Comparison of ENCODE assay signal across 8 cellular contexts in genomic region chr7:128530855-128531104, GRCh38. TPM values are rescaled to one million over a fixed set of nuclear protein-coding genes. Genes with fewer than 3 reads are reported as not detected.
A peak's percentile ranks its signal among the peaks of the same experiment; 100 is the strongest.
DNase-seq lines count a peak whose midpoint lies in the region; ATAC-seq and TF ChIP-seq lines count a peak whose summit lies in the region.

No MANE protein-coding gene starts in this region.

- peak overlapping the region; percentile 81; the same call in 1 of the 2 replicates for H2AFZ ChIP-seq in Loucy (ENCODE audit: low read length)

- peak overlapping the region; percentile 87 for H3K27ac ChIP-seq in rectal smooth muscle tissue (ENCODE audit: low read depth, low read length)

- DNase-seq in GM06990 (ENCODE audit: extremely low read depth, insufficient read length), result no peak
- DNase-seq in epithelial cell of proximal tubule (ENCODE audit: low read depth), result no peak
- no peak for DNase-seq in iPS-NIHi11 (ENCODE audit: low spot score)
- no peak for DNase-seq in NCI-H345 treated with DMSO at 0.1 percent for 48 hours (lab: John Stamatoyannopoulos, UW; ENCODE audit: unreplicated experiment)

- ATAC-seq in GM21447 (IDR thresholded peaks at IDR 0.05; ENCODE audit: unreplicated experiment) (no peak), GM18870 (IDR thresholded peaks at IDR 0.05; ENCODE audit: unreplicated experiment) (no peak)

- H3F3A ChIP-seq in Loucy (ENCODE audit: low read depth), result no peaks in the 10 kb centered on the region

- no peaks in the 10 kb centered on the region for H3K9me2 ChIP-seq in Loucy (replicated peaks; ENCODE audit: low read depth, low read length)

- peak overlapping the region; percentile 86 for H3K4me2 ChIP-seq in Loucy (ENCODE audit: low read depth, low read length, poor library complexity, severe bottlenecking)

- no peaks in the 10 kb centered on the region for H3K9me3 ChIP-seq in Loucy (ENCODE audit: insufficient read depth, low read depth, low read length)

- H3K36me3 ChIP-seq in GM06990 (ENCODE audit: control insufficient read depth, insufficient read depth, low read length) (no peaks in the 10 kb centered on the region), Loucy (ENCODE audit: insufficient read depth, low read length) (no peaks in the 10 kb centered on the region), rectal smooth muscle tissue (ENCODE audit: control insufficient read depth, insufficient read depth, low read length) (no peaks in the 10 kb centered on the region)

- H3K27me3 ChIP-seq in GM06990 (replicated peaks; ENCODE audit: control insufficient read depth, insufficient read depth, low read length), result no peaks in the 10 kb centered on the region
- H3K27me3 ChIP-seq in Loucy (ENCODE audit: insufficient read depth, low read length, poor library complexity, severe bottlenecking), result no peaks in the 10 kb centered on the region
- H3K27me3 ChIP-seq in rectal smooth muscle tissue (ENCODE audit: control insufficient read depth, insufficient read depth, low read length), result no peaks in the 10 kb centered on the region

- peak overlapping the region; percentile 60 for H3K4me3 ChIP-seq in GM06990 (replicated peaks; ENCODE audit: low read depth, low read length)
- peak overlapping the region; percentile 90 for H3K4me3 ChIP-seq in Loucy (ENCODE audit: low read length, poor library complexity, severe bottlenecking)
- peak overlapping the region; percentile 81 for H3K4me3 ChIP-seq in epithelial cell of proximal tubule (ENCODE audit: low read depth, low read length)
- peak overlapping the region; percentile 64 for H3K4me3 ChIP-seq in rectal smooth muscle tissue (ENCODE audit: low read length)

- TF ChIP-seq CTCF in GM06990 (IDR thresholded peaks at IDR 0.05; ENCODE audit: insufficient read depth, low read length, poor library complexity, severe bottlenecking), result no peak
- TF ChIP-seq CTCF in Loucy (conservative IDR thresholded peaks at IDR 0.05; ENCODE audit: low read length), result no peak
- TF ChIP-seq CTCF in epithelial cell of proximal tubule (conservative IDR thresholded peaks at IDR 0.05; ENCODE audit: low read depth, low read length), result no peak

- peaks cover 26% of the 10 kb centered on the region for H4K20me1 ChIP-seq in Loucy (ENCODE audit: insufficient read depth, low read length, poor library complexity, severe bottlenecking)

- H3K4me1 ChIP-seq in Loucy (ENCODE audit: insufficient read depth, low read length, poor library complexity, severe bottlenecking) (peaks cover 12% of the 10 kb centered on the region), rectal smooth muscle tissue (ENCODE audit: control insufficient read depth, insufficient read depth, low read length) (no peaks in the 10 kb centered on the region)

- peaks cover 62% of the 10 kb centered on the region for H3K79me2 ChIP-seq in Loucy (ENCODE audit: insufficient read depth, low read length)

- H3K9ac ChIP-seq in Loucy (ENCODE audit: low read depth, low read length, poor library complexity, severe bottlenecking) (peak overlapping the region; percentile 80), rectal smooth muscle tissue (ENCODE audit: low read length) (no peak overlapping the region)

RNA-seq across cellular contexts. Expression of gene METTL2B, which starts 54.2 kb away (rescaled TPM):
- 39.6 and 39.9 TPM in 2 replicates for total RNA-seq in epithelial cell of proximal tubule
